ENCODE assay signal across 8 cellular contexts in genomic region chr1:149936992-149937705, GRCh38. TPM values are rescaled to one million over a fixed set of nuclear protein-coding genes. Genes with fewer than 3 reads are reported as not detected.
DNase-seq lines count a peak whose midpoint lies in the region; ATAC-seq and TF ChIP-seq lines count a peak whose summit lies in the region.

No MANE protein-coding gene starts in this region.

- ATAC-seq in activated naive CD8-positive, alpha-beta T cell treated with anti-CD3 and anti-CD28 coated beads, Interleukin-2, amount 50 U/mL, for 24 hours = no peak
- no peak for ATAC-seq in activated CD4-positive, CD25-positive, alpha-beta regulatory T cell treated with anti-CD3 and anti-CD28 coated beads, Interleukin-2, amount 50 U/mL, for 24 hours
- ATAC-seq in HG03196 (IDR thresholded peaks at IDR 0.05; ENCODE audit: unreplicated experiment) = no peak

- H3K27me3 ChIP-seq in iPS-20b (ENCODE audit: insufficient read depth, low read length) (no peaks in the 10 kb centered on the region), stomach (no peaks in the 10 kb centered on the region)

- peak overlapping the region; percentile 49 for H3K4me3 Mint-ChIP-seq in activated naive CD8-positive, alpha-beta T cell treated with anti-CD3 and anti-CD28 coated beads, Interleukin-2, amount 50 U/mL, for 24 hours

- 13 to 22% (median 14%) methylated on average over 8 of the region's 8 CpGs for WGBS in stomach, 5 donors

- no peak for TF ChIP-seq CTCF in stomach (IDR thresholded peaks at IDR 0.05)
- TF ChIP-seq CTCF in GM10248 (IDR thresholded peaks at IDR 0.05; ENCODE audit: control extremely low read depth, extremely low read depth, low read depth, missing control alignments) = no peak

- H3K4me1 ChIP-seq in iPS-20b (ENCODE audit: insufficient read depth, low read length) (peaks cover 26% of the 10 kb centered on the region), stomach (peaks cover 32 to 66% (median 52%) of the 10 kb centered on the region in 4 donors)

- no peak for TF ChIP-seq POLR2A in stomach (IDR thresholded peaks at IDR 0.05)

- H3K36me3 ChIP-seq in iPS-20b (ENCODE audit: insufficient read depth, low read depth, low read length) = no peaks in the 10 kb centered on the region
- peaks cover 0 to 10% (median 7%) of the 10 kb centered on the region in 4 donors for H3K36me3 ChIP-seq in stomach

- H3K9ac ChIP-seq in iPS-20b (ENCODE audit: low read depth, low read length) = peak overlapping the region; percentile 63; the same call in 1 of the 2 replicates

- CTCF ChIA-PET in GM10248 (lab: Yijun Ruan, JAX) = no interaction called here

- DNase-seq in DMS53 treated with DMSO at 0.1 percent for 48 hours (lab: John Stamatoyannopoulos, UW; ENCODE audit: unreplicated experiment) = peak; percentile 57
- DNase-seq in LHCN-M2 (ENCODE audit: low read depth) = peak; percentile 51
- DNase-seq in activated naive CD8-positive, alpha-beta T cell treated with anti-CD3 and anti-CD28 coated beads, Interleukin-2, amount 50 U/mL, for 24 hours = no peak
- no peak for DNase-seq in stomach
- DNase-seq in GM10248 (ENCODE audit: extremely low spot score) = no peak

- H3K9me3 ChIP-seq in iPS-20b (ENCODE audit: insufficient read depth, low read depth, low read length) = no peaks in the 10 kb centered on the region
- H3K9me3 ChIP-seq in stomach = no peaks in the 10 kb centered on the region

- H3K27me3 Mint-ChIP-seq in activated naive CD8-positive, alpha-beta T cell treated with anti-CD3 and anti-CD28 coated beads, Interleukin-2, amount 50 U/mL, for 24 hours = no peaks in the 10 kb centered on the region

- POLR2A ChIA-PET in GM10248 (lab: Yijun Ruan, JAX) = interaction anchor here (1.0 kb wide), 2 partner anchors 49 to 50 kb away, joined by 3 read pairs; a partner anchor contains a TSS

- no peak for TF ChIP-seq EP300 in stomach (IDR thresholded peaks at IDR 0.05)

- H3K4me3 ChIP-seq in iPS-20b (ENCODE audit: low read length) = peak overlapping the region; percentile 78
- peak overlapping the region; percentile 45 to 58 (median 52) for H3K4me3 ChIP-seq in stomach

- peaks cover 33% of the 10 kb centered on the region for H3K4me1 Mint-ChIP-seq in activated naive CD8-positive, alpha-beta T cell treated with anti-CD3 and anti-CD28 coated beads, Interleukin-2, amount 50 U/mL, for 24 hours

- intact Hi-C loops in stomach (cut with DNase I; ENCODE audit: low total_unique reads) = no loop called here

- H3K27ac Mint-ChIP-seq in activated naive CD8-positive, alpha-beta T cell treated with anti-CD3 and anti-CD28 coated beads, Interleukin-2, amount 50 U/mL, for 24 hours = peak overlapping the region; percentile 43

- H3K9me3 Mint-ChIP-seq in activated naive CD8-positive, alpha-beta T cell treated with anti-CD3 and anti-CD28 coated beads, Interleukin-2, amount 50 U/mL, for 24 hours = no peaks in the 10 kb centered on the region

- H3K27ac ChIP-seq in iPS-20b (ENCODE audit: low read length) (no peak overlapping the region), stomach (peak overlapping the region; percentile 57 to 88 (median 84))

- H3K36me3 Mint-ChIP-seq in activated naive CD8-positive, alpha-beta T cell treated with anti-CD3 and anti-CD28 coated beads, Interleukin-2, amount 50 U/mL, for 24 hours (ENCODE audit: low read depth) = no peaks in the 10 kb centered on the region

RNA-seq across cellular contexts. Expression of gene MTMR11, which starts 0.5 kb away (rescaled TPM):
- total RNA-seq in LHCN-M2 (2014; rRNA removed) (6.0 and 7.6 TPM in 2 replicates), stomach (100 to 1,000 TPM in 1 of 5 donors, 10 to 100 TPM in 2, 1 to 10 TPM in 2; 3.6 to 169 (median 22.2) TPM)
- polyA plus RNA-seq in LHCN-M2 (2012) = 8.3 TPM
- 1 to 10 TPM; 3.5 to 6.9 (median 6.4) TPM for polyA plus RNA-seq in stomach

RNA-seq across cellular contexts. Expression of gene SF3B4, which starts 9.5 kb away (rescaled TPM):
- total RNA-seq in LHCN-M2 (2014; rRNA removed) = 25.4 and 28.9 TPM in 2 replicates
- polyA plus RNA-seq in LHCN-M2 (2012) = 85.2 TPM
- 10 to 100 TPM in 4 of 5 donors, 1 to 10 TPM in 1; 9.4 to 36.5 (median 19.3) TPM for total RNA-seq in stomach
- 10 to 100 TPM; 23.3 to 31.7 (median 30.5) TPM for polyA plus RNA-seq in stomach

RNA-seq across cellular contexts. Expression of gene SV2A, which starts 19.5 kb away (rescaled TPM):
- total RNA-seq in LHCN-M2 (2014; rRNA removed) (18.1 and 23.5 TPM in 2 replicates), stomach (1 to 10 TPM in 3 of 5 donors, under 1 TPM in 1, not detected in 1; 0.58 to 4.6 (median 2.3) TPM)
- 20.3 TPM for polyA plus RNA-seq in LHCN-M2 (2012)
- 1 to 10 TPM in 1 of 3 donors, under 1 TPM in 2; 0.46 to 1.4 (median 1.00) TPM for polyA plus RNA-seq in stomach

RNA-seq across cellular contexts. Expression of gene BOLA1, which starts 37.8 kb away (rescaled TPM):
- total RNA-seq in LHCN-M2 (2014; rRNA removed) (14.4 and 18.5 TPM in 2 replicates), stomach (10 to 100 TPM in 4 of 5 donors, 1 to 10 TPM in 1; 2.9 to 48.4 (median 13.8) TPM)
- 14.1 TPM for polyA plus RNA-seq in LHCN-M2 (2012)
- 10 to 100 TPM; 31.0 to 48.7 (median 32.9) TPM for polyA plus RNA-seq in stomach

Comparison
In these comparisons a context has a peak if more than half of its experiments do, and no peak if none do; other contexts are left out.
1. DNase-seq: peak in DMS53 treated with DMSO at 0.1 percent for 48 hours (single experiment) and LHCN-M2 (single experiment); none in activated naive CD8-positive, alpha-beta T cell treated with anti-CD3 and anti-CD28 coated beads, Interleukin-2, amount 50 U/mL, for 24 hours (single experiment), stomach (single experiment) and GM10248 (single experiment).